10 cellular contexts compared by ENCODE assay signal in the genomic region with DNA sequence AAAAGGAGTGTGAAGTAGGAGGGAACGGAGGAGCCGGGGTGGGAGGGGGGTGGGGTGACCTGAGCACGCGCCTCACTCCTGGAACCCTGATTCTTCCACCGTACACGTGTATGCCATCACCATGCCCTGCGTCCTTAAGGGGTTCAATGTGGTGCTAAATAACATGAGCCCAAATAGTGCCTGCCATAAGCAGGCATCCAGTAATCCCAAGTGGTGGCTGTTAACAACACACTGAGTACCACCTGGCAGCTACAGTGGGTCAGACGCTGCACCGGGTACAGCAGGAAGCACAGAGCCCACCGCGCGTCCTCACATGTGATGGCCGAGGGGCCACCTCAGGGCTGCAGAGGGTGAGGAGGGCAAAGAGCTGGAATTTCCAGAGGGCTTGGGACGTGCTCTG.
"Had no signal": no experiment of that assay in that cellular context is flagged by ENCODE, and none has a peak within 500 bp of the region (broad histone marks: within the 10 kb centered on the region; RNA-seq: fewer than 3 reads in every experiment).

No MANE protein-coding gene starts in this region.

- H3K4me1 ChIP-seq: HAP-1 had no signal

- H3K27ac ChIP-seq: GM23248, HL-60, KMS-11 had no signal

- H3K4me2 ChIP-seq: KMS-11 had no signal

- H3K4me3 ChIP-seq: GM23248, HAP-1 had no signal

- H3K27ac Mint-ChIP-seq: HFFc6 had no signal

- ATAC-seq: HCT116 had no signal

- H3K4me3 Mint-ChIP-seq: HFFc6 had no signal

- DNase-seq: GM23248, GOT3, H7, HFFc6, IMR-90, KBM-7 had no signal

- H3K36me3 ChIP-seq: HAP-1 had no signal

- H3K9me3 ChIP-seq: HAP-1 had no signal
